In the genomic region with DNA sequence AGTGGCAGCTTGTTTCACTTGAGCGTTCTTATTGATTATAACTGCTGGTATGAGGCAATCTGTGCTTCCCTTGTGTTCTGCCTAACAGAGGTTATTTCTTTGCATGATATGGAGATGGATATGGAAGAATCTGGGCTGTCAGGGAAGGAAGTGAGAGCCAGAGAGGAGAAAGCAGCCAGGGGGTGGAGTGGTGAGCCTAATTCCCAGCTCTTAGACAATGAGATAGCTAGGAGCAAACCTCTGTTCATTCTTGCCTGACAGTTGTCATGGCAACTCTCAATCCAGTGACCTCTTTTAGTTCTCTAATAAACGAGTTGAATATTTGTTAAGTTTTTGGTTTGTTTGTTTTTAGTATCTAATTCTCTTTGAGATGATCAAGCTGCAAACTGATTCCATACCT, we compare ENCODE assay signal across 20 cellular contexts.
DNase-seq lines count a peak whose midpoint lies in the region; ATAC-seq and TF ChIP-seq lines count a peak whose summit lies in the region.
"Had no signal": no experiment of that assay in that cellular context is flagged by ENCODE, and none has a peak within 500 bp of the region (broad histone marks: within the 10 kb centered on the region; RNA-seq: fewer than 3 reads in every experiment).

No MANE protein-coding gene starts in this region.

- CTCF ChIA-PET in WTC11 (lab: Charles Lee) = interaction anchor here (0.8 kb wide), 1 partner anchor 217 kb away, joined by 3 read pairs; no protein-coding TSS in a partner anchor

- DNase-seq in G401 (ENCODE audit: low spot score) (peak; percentile 9), WTC11 (ENCODE audit: low spot score) (peak; percentile 17), iPS DF 4.7 (ENCODE audit: extremely low read depth, low spot score) (peak; percentile 16), putamen (ENCODE audit: low spot score) (peak; percentile 7), DMS79 (lab: John Stamatoyannopoulos, UW) (no peak), GM19240 (ENCODE audit: insufficient read length, low spot score) (no peak)
- DNase-seq: activated CD4-positive, alpha-beta T cell treated with anti-CD3 and anti-CD28 coated beads for 48 hours; activated CD8-positive, alpha-beta memory T cell treated with anti-CD3 and anti-CD28 coated beads, Interleukin-2, amount 10 ng/mL, durations not matched to agents 7 days and 5 days; CD4-positive, alpha-beta memory T cell; colonic mucosa; heart right ventricle; islet precursor cell; NCI-H2107; pancreas; T-helper 1 cell had no signal

- H3K4me1 Mint-ChIP-seq in WTC11 = peaks cover 7% of the 10 kb centered on the region
- H3K4me1 Mint-ChIP-seq: activated CD8-positive, alpha-beta memory T cell treated with anti-CD3 and anti-CD28 coated beads, Interleukin-2, amount 10 ng/mL, durations not matched to agents 7 days and 5 days; activated T-helper 17 cell treated with anti-CD3 and anti-CD28 coated beads, Interleukin-2, amount 50 U/mL, for 72 hours; CD4-positive, alpha-beta memory T cell; stimulated activated memory B cell treated with anti-CD40 and anti-IgM and Interleukin-4, amounts not matched to agents 10 μg/mL and 1 μg/mL and 100 μg/mL, for 72 hours had no signal

- ATAC-seq in WTC11 = peak; percentile 90
- no peak for ATAC-seq in GM18502 (IDR thresholded peaks at IDR 0.05; ENCODE audit: poor library complexity, unreplicated experiment)
- ATAC-seq: activated CD8-positive, alpha-beta memory T cell treated with anti-CD3 and anti-CD28 coated beads, Interleukin-2, amount 10 ng/mL, durations not matched to agents 7 days and 5 days; activated T-helper 17 cell treated with anti-CD3 and anti-CD28 coated beads, Interleukin-2, amount 50 U/mL, for 72 hours; heart right ventricle; HepG2; pancreas; stimulated activated memory B cell treated with anti-CD40 and anti-IgM and Interleukin-4, amounts not matched to agents 10 μg/mL and 1 μg/mL and 100 μg/mL, for 72 hours had no signal

- in situ Hi-C loops in G401 (cut with HindIII; ENCODE audit: low sequenced_read_pairs) = no loop called here

- H3K27me3 Mint-ChIP-seq in WTC11 (ENCODE audit: low read depth) = no peaks in the 10 kb centered on the region
- H3K27me3 Mint-ChIP-seq: activated CD8-positive, alpha-beta memory T cell treated with anti-CD3 and anti-CD28 coated beads, Interleukin-2, amount 10 ng/mL, durations not matched to agents 7 days and 5 days; activated T-helper 17 cell treated with anti-CD3 and anti-CD28 coated beads, Interleukin-2, amount 50 U/mL, for 72 hours; CD4-positive, alpha-beta memory T cell; stimulated activated memory B cell treated with anti-CD40 and anti-IgM and Interleukin-4, amounts not matched to agents 10 μg/mL and 1 μg/mL and 100 μg/mL, for 72 hours had no signal

- H3K4me3 Mint-ChIP-seq in WTC11 = no peak overlapping the region
- H3K4me3 Mint-ChIP-seq: activated CD8-positive, alpha-beta memory T cell treated with anti-CD3 and anti-CD28 coated beads, Interleukin-2, amount 10 ng/mL, durations not matched to agents 7 days and 5 days; activated T-helper 17 cell treated with anti-CD3 and anti-CD28 coated beads, Interleukin-2, amount 50 U/mL, for 72 hours; brain; CD4-positive, alpha-beta memory T cell; stimulated activated memory B cell treated with anti-CD40 and anti-IgM and Interleukin-4, amounts not matched to agents 10 μg/mL and 1 μg/mL and 100 μg/mL, for 72 hours had no signal

- no peaks in the 10 kb centered on the region for H3K9me3 Mint-ChIP-seq in WTC11

- TF ChIP-seq CTCF in WTC11 (IDR thresholded peaks at IDR 0.05) = no peak

- no peaks in the 10 kb centered on the region for H3K36me3 Mint-ChIP-seq in WTC11
- H3K36me3 Mint-ChIP-seq: activated CD8-positive, alpha-beta memory T cell treated with anti-CD3 and anti-CD28 coated beads, Interleukin-2, amount 10 ng/mL, durations not matched to agents 7 days and 5 days; brain; CD4-positive, alpha-beta memory T cell; stimulated activated memory B cell treated with anti-CD40 and anti-IgM and Interleukin-4, amounts not matched to agents 10 μg/mL and 1 μg/mL and 100 μg/mL, for 72 hours had no signal

- POLR2A ChIA-PET in WTC11 (lab: Charles Lee) = no interaction called here

- H3K27ac Mint-ChIP-seq in WTC11 = no peak overlapping the region
- H3K27ac Mint-ChIP-seq: activated CD8-positive, alpha-beta memory T cell treated with anti-CD3 and anti-CD28 coated beads, Interleukin-2, amount 10 ng/mL, durations not matched to agents 7 days and 5 days; activated T-helper 17 cell treated with anti-CD3 and anti-CD28 coated beads, Interleukin-2, amount 50 U/mL, for 72 hours; brain; CD4-positive, alpha-beta memory T cell; stimulated activated memory B cell treated with anti-CD40 and anti-IgM and Interleukin-4, amounts not matched to agents 10 μg/mL and 1 μg/mL and 100 μg/mL, for 72 hours had no signal

TF ChIP-seq in WTC11, 78 proteins besides CTCF, POLR2A, EP300 and RAD21:
- TF ChIP-seq RELA (CRISPR knock-in tag; IDR thresholded peaks at IDR 0.05; ENCODE audit: borderline replicate concordance) (no peak), ZNF671 (CRISPR knock-in tag; IDR thresholded peaks at IDR 0.05) (no peak), ZMAT4 (CRISPR knock-in tag; IDR thresholded peaks at IDR 0.05) (no peak), ZNF416 (CRISPR knock-in tag; IDR thresholded peaks at IDR 0.05) (no peak), FOXP1 (CRISPR knock-in tag; IDR thresholded peaks at IDR 0.05; ENCODE audit: borderline replicate concordance) (no peak), HMGA2 (CRISPR knock-in tag; IDR thresholded peaks at IDR 0.05) (no peak), SMAD3 (CRISPR knock-in tag; IDR thresholded peaks at IDR 0.05; ENCODE audit: borderline replicate concordance) (no peak), MYBL2 (CRISPR knock-in tag; IDR thresholded peaks at IDR 0.05) (no peak), MXD4 (CRISPR knock-in tag; IDR thresholded peaks at IDR 0.05; ENCODE audit: borderline replicate concordance) (no peak), ELF4 (CRISPR knock-in tag; IDR thresholded peaks at IDR 0.05; ENCODE audit: low read depth) (no peak)

Comparison
In these comparisons a context has a peak if more than half of its experiments do, and no peak if none do; other contexts are left out.
1. DNase-seq: peak in G401 (single experiment), WTC11 (single experiment), iPS DF 4.7 (single experiment) and putamen (single experiment); none in DMS79 (single experiment) and GM19240 (single experiment).